In the genomic region with DNA sequence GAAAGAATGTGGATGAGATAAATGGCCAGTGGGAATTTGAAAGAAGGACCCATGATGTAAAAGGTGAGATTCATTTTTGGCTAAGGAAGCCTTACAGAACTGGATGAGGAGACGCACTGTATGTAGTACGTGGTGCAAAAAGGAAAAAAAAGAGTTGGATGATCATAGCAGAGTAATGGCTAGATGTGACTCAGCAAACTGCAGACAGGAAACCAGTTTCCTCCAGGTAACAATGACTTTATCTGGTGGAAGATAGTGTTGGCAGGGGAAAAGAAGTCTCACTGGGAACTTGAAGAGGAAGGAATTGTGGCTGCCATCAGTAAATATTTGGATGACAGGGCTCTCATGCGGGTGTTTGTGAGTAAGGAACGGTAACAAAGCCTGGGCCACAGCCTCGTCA, we compare ENCODE assay signal across 31 cellular contexts.
A peak's percentile ranks its signal among the peaks of the same experiment; 100 is the strongest.
DNase-seq lines count a peak whose midpoint lies in the region; ATAC-seq, FAIRE-seq and TF ChIP-seq lines count a peak whose summit lies in the region.
"Had no signal": no experiment of that assay in that cellular context is flagged by ENCODE, and none has a peak within 500 bp of the region (broad histone marks: within the 10 kb centered on the region; RNA-seq: fewer than 3 reads in every experiment).

No MANE protein-coding gene starts in this region.

- no peaks in the 10 kb centered on the region for H3K36me3 Mint-ChIP-seq in endodermal cell (ENCODE audit: low read depth)
- no peaks in the 10 kb centered on the region for H3K36me3 Mint-ChIP-seq in activated naive CD4-positive, alpha-beta T cell treated with anti-CD3 and anti-CD28 coated beads, Interleukin-2, amount 50 U/mL, for 72 hours
- no peaks in the 10 kb centered on the region for H3K36me3 Mint-ChIP-seq in activated CD8-positive, alpha-beta T cell treated with anti-CD3 and anti-CD28 coated beads for 36 hours (ENCODE audit: low read depth)
- H3K36me3 Mint-ChIP-seq: activated naive CD8-positive, alpha-beta T cell treated with anti-CD3 and anti-CD28 coated beads, Interleukin-2, amount 10 ng/mL, durations not matched to agents 7 days and 5 days; memory B cell; naive B cell; stimulated activated effector memory CD8-positive, alpha-beta T cell treated with anti-CD3 and anti-CD28 coated beads, Interleukin-12 subunit alpha, Interleukin-12 subunit beta, amount 100 ng/mL, for 72 hours had no signal

- no peak overlapping the region for H2AK5ac ChIP-seq in mesendoderm (ENCODE audit: low read length)

- H3K4me1 ChIP-seq in endodermal cell (ENCODE audit: control insufficient read depth, insufficient read depth, low read length) (peaks cover 3% of the 10 kb centered on the region), mesendoderm (ENCODE audit: control insufficient read depth, low read depth, low read length) (no peaks in the 10 kb centered on the region)
- H3K4me1 ChIP-seq: BLaER1 treated with 17β-estradiol and CSF1 and Interleukin-3, amounts not matched to agents 10 nM and 100 nM; gastroesophageal sphincter; suprapubic skin; uterus had no signal

- H3K27me3 Mint-ChIP-seq in endodermal cell (ENCODE audit: insufficient read depth): no peaks in the 10 kb centered on the region
- H3K27me3 Mint-ChIP-seq in activated CD8-positive, alpha-beta T cell treated with anti-CD3 and anti-CD28 coated beads for 36 hours: no peaks in the 10 kb centered on the region
- H3K27me3 Mint-ChIP-seq: memory B cell, naive B cell had no signal

- H3K36me3 ChIP-seq in endodermal cell (ENCODE audit: control insufficient read depth, insufficient read depth, low read length) (no peaks in the 10 kb centered on the region), mesendoderm (ENCODE audit: control insufficient read depth, insufficient read depth, low read length) (no peaks in the 10 kb centered on the region)
- H3K36me3 ChIP-seq: BLaER1 treated with 17β-estradiol and CSF1 and Interleukin-3, amounts not matched to agents 10 nM and 100 nM; esophagus muscularis mucosa; gastroesophageal sphincter; suprapubic skin; uterus had no signal

- CTCF ChIA-PET in activated CD8-positive, alpha-beta T cell treated with anti-CD3 and anti-CD28 coated beads for 36 hours (lab: Charles Lee): no interaction called here

- H3K9ac ChIP-seq in endodermal cell (ENCODE audit: extremely low read depth, low read length, poor library complexity, severe bottlenecking) (no peak overlapping the region), mesendoderm (ENCODE audit: low read length) (no peak overlapping the region)
- H3K9ac ChIP-seq: BLaER1 treated with 17β-estradiol and CSF1 and Interleukin-3, amounts not matched to agents 10 nM and 100 nM had no signal

- no peak overlapping the region for H3K56ac ChIP-seq in mesendoderm (ENCODE audit: low read length)

- H3K27ac ChIP-seq in endodermal cell (ENCODE audit: low read depth, low read length) (peak overlapping the region; percentile 8), mesendoderm (ENCODE audit: low read depth, low read length) (peak overlapping the region; percentile 38)
- H3K27ac ChIP-seq: BLaER1 treated with 17β-estradiol and CSF1 and Interleukin-3, amounts not matched to agents 10 nM and 100 nM; esophagus muscularis mucosa; gastroesophageal sphincter; suprapubic skin; uterus had no signal

- peak; percentile 5 for DNase-seq in NCI-H69 (lab: John Stamatoyannopoulos, UW)
- no peak for DNase-seq in endodermal cell
- DNase-seq in mesendoderm: peak; percentile 60
- DNase-seq in mucosa of gallbladder (ENCODE audit: low spot score): no peak
- DNase-seq in activated naive CD4-positive, alpha-beta T cell treated with anti-CD3 and anti-CD28 coated beads, Interleukin-2, amount 50 U/mL, for 72 hours (ENCODE audit: low spot score in 2 of 2): no peak
- no peak for DNase-seq in activated CD8-positive, alpha-beta T cell treated with anti-CD3 and anti-CD28 coated beads for 36 hours
- no peak for DNase-seq in medulla oblongata (ENCODE audit: extremely low spot score)
- DNase-seq: activated CD4-positive, alpha-beta T cell treated with anti-CD3 and anti-CD28 coated beads, Interleukin-2, amount 50 U/mL, for 4 hours; activated naive CD8-positive, alpha-beta T cell treated with anti-CD3 and anti-CD28 coated beads, Interleukin-2, amount 10 ng/mL, durations not matched to agents 7 days and 5 days; COR-L47; DMS79 treated with DMSO at 0.1 percent for 48 hours; effector CD4-positive, alpha-beta T cell; kidney; naive B cell; NCI-H1105 treated with DMSO at 0.1 percent for 48 hours; NCI-H2029 treated with DMSO at 0.1 percent for 48 hours; occipital lobe; retina; stimulated activated CD4-positive, alpha-beta T cell treated with anti-CD3 and anti-CD28 coated beads, Interleukin-2, amount 100 ng/mL, for 48 hours; T-helper 9 cell; uterus had no signal

- H3K9me3 Mint-ChIP-seq in endodermal cell: peaks cover 24% of the 10 kb centered on the region
- H3K9me3 Mint-ChIP-seq in activated naive CD4-positive, alpha-beta T cell treated with anti-CD3 and anti-CD28 coated beads, Interleukin-2, amount 50 U/mL, for 72 hours: peaks cover 13 to 15% of the 10 kb centered on the region in 2 donors
- peaks cover 3% of the 10 kb centered on the region for H3K9me3 Mint-ChIP-seq in activated CD8-positive, alpha-beta T cell treated with anti-CD3 and anti-CD28 coated beads for 36 hours
- H3K9me3 Mint-ChIP-seq: activated naive CD8-positive, alpha-beta T cell treated with anti-CD3 and anti-CD28 coated beads, Interleukin-2, amount 10 ng/mL, durations not matched to agents 7 days and 5 days had no signal

- H3K9me3 ChIP-seq in endodermal cell (ENCODE audit: control insufficient read depth, low read length): peaks cover 31% of the 10 kb centered on the region
- H3K9me3 ChIP-seq: esophagus muscularis mucosa, suprapubic skin, uterus had no signal

- H3K4me1 Mint-ChIP-seq in endodermal cell: peaks cover 15% of the 10 kb centered on the region
- H3K4me1 Mint-ChIP-seq in activated CD8-positive, alpha-beta T cell treated with anti-CD3 and anti-CD28 coated beads for 36 hours (ENCODE audit: low read depth): no peaks in the 10 kb centered on the region
- H3K4me1 Mint-ChIP-seq: activated naive CD8-positive, alpha-beta T cell treated with anti-CD3 and anti-CD28 coated beads, Interleukin-2, amount 10 ng/mL, durations not matched to agents 7 days and 5 days; memory B cell; naive B cell; stimulated activated effector memory CD8-positive, alpha-beta T cell treated with anti-CD3 and anti-CD28 coated beads, Interleukin-12 subunit alpha, Interleukin-12 subunit beta, amount 100 ng/mL, for 72 hours; WTC11 had no signal

- no peak overlapping the region for H3K18ac ChIP-seq in mesendoderm (ENCODE audit: low read length)

- peak overlapping the region; percentile 88 for H3K27ac Mint-ChIP-seq in endodermal cell
- no peak overlapping the region for H3K27ac Mint-ChIP-seq in activated naive CD4-positive, alpha-beta T cell treated with anti-CD3 and anti-CD28 coated beads, Interleukin-2, amount 50 U/mL, for 72 hours
- no peak overlapping the region for H3K27ac Mint-ChIP-seq in activated CD8-positive, alpha-beta T cell treated with anti-CD3 and anti-CD28 coated beads for 36 hours
- H3K27ac Mint-ChIP-seq: activated naive CD8-positive, alpha-beta T cell treated with anti-CD3 and anti-CD28 coated beads, Interleukin-2, amount 10 ng/mL, durations not matched to agents 7 days and 5 days; memory B cell; stimulated activated effector memory CD8-positive, alpha-beta T cell treated with anti-CD3 and anti-CD28 coated beads, Interleukin-12 subunit alpha, Interleukin-12 subunit beta, amount 100 ng/mL, for 72 hours; WTC11 had no signal

- peak; percentile 90 for FAIRE-seq in G401.6 (lab: Jason Lieb, UNC)
- FAIRE-seq: GM12891, kidney had no signal

- no peak overlapping the region for H3K4me3 ChIP-seq in endodermal cell (ENCODE audit: low read length)
- H3K4me3 ChIP-seq in mesendoderm (ENCODE audit: low read length): no peak overlapping the region
- H3K4me3 ChIP-seq: BLaER1 treated with 17β-estradiol and CSF1 and Interleukin-3, amounts not matched to agents 10 nM and 100 nM; esophagus muscularis mucosa; gastroesophageal sphincter; suprapubic skin; uterus had no signal

- H3K27me3 ChIP-seq in endodermal cell (ENCODE audit: control insufficient read depth, insufficient read depth, low read length, poor library complexity, severe bottlenecking) (no peaks in the 10 kb centered on the region), mesendoderm (ENCODE audit: insufficient read depth, low read length, poor library complexity) (no peaks in the 10 kb centered on the region)
- H3K27me3 ChIP-seq: esophagus muscularis mucosa, gastroesophageal sphincter, suprapubic skin, uterus had no signal

- no peak overlapping the region for H3K4ac ChIP-seq in mesendoderm (ENCODE audit: low read depth, low read length)

- H3K79me1 ChIP-seq in mesendoderm (ENCODE audit: low read length): no peaks in the 10 kb centered on the region

- no peak overlapping the region for H3K4me2 ChIP-seq in mesendoderm (ENCODE audit: low read length)
- H3K4me2 ChIP-seq: BLaER1 treated with 17β-estradiol and CSF1 and Interleukin-3, amounts not matched to agents 10 nM and 100 nM had no signal

- intact Hi-C loops in activated CD8-positive, alpha-beta T cell treated with anti-CD3 and anti-CD28 coated beads for 36 hours (cut with micrococcal nuclease): no loop called here

- no peak overlapping the region for H4K5ac ChIP-seq in mesendoderm (ENCODE audit: low read length)

- no peak overlapping the region for H4K8ac ChIP-seq in mesendoderm (ENCODE audit: low read depth, low read length)

- no peak for ATAC-seq in activated naive CD4-positive, alpha-beta T cell treated with anti-CD3 and anti-CD28 coated beads, Interleukin-2, amount 50 U/mL, for 72 hours
- no peak for ATAC-seq in activated CD8-positive, alpha-beta T cell treated with anti-CD3 and anti-CD28 coated beads for 36 hours
- ATAC-seq: gastroesophageal sphincter; Right ventricle myocardium inferior; stimulated activated effector memory CD8-positive, alpha-beta T cell treated with anti-CD3 and anti-CD28 coated beads, Interleukin-12 subunit alpha, Interleukin-12 subunit beta, amount 100 ng/mL, for 72 hours; WTC11 had no signal

- TF ChIP-seq CTCF in endodermal cell (conservative IDR thresholded peaks at IDR 0.05): no peak
- no peak for TF ChIP-seq CTCF in activated CD8-positive, alpha-beta T cell treated with anti-CD3 and anti-CD28 coated beads for 36 hours (IDR thresholded peaks at IDR 0.05)

- WGBS in endodermal cell (ENCODE audit: insufficient coverage in 1 of 2, insufficient read length in 1 of 2), 2 experiments: 61 to 86% methylated on average over 4 to 5 of the region's 5 CpGs
- whole genome bisulfite sequencing in mesendoderm (ENCODE audit: extremely low coverage, insufficient coverage, low lambda C conversion rate): no CpG with 5 or more reads among the region's 5 CpGs

- POLR2A ChIA-PET in activated CD8-positive, alpha-beta T cell treated with anti-CD3 and anti-CD28 coated beads for 36 hours (lab: Charles Lee): no interaction called here

- no peak overlapping the region for H2BK120ac ChIP-seq in mesendoderm (ENCODE audit: low read depth, low read length)

- H2BK15ac ChIP-seq in mesendoderm (replicated peaks; ENCODE audit: low read depth): no peak overlapping the region

- H2BK5ac ChIP-seq in mesendoderm (ENCODE audit: low read length): peak overlapping the region; percentile 72

- no peak overlapping the region for H3K23ac ChIP-seq in mesendoderm (ENCODE audit: low read length)

- no peak overlapping the region for H3K4me3 Mint-ChIP-seq in endodermal cell
- no peak overlapping the region for H3K4me3 Mint-ChIP-seq in activated CD8-positive, alpha-beta T cell treated with anti-CD3 and anti-CD28 coated beads for 36 hours
- H3K4me3 Mint-ChIP-seq: activated naive CD8-positive, alpha-beta T cell treated with anti-CD3 and anti-CD28 coated beads, Interleukin-2, amount 10 ng/mL, durations not matched to agents 7 days and 5 days; memory B cell; naive B cell; stimulated activated effector memory CD8-positive, alpha-beta T cell treated with anti-CD3 and anti-CD28 coated beads, Interleukin-12 subunit alpha, Interleukin-12 subunit beta, amount 100 ng/mL, for 72 hours; WTC11 had no signal

- H3K79me2 ChIP-seq in mesendoderm (ENCODE audit: control insufficient read depth, insufficient read depth, low read length): no peaks in the 10 kb centered on the region

Comparison
In these comparisons a context has a peak if more than half of its experiments do, and no peak if none do; other contexts are left out.
1. DNase-seq: peak in NCI-H69 (single experiment) and mesendoderm (single experiment); none in endodermal cell (single experiment), mucosa of gallbladder (single experiment), activated naive CD4-positive, alpha-beta T cell treated with anti-CD3 and anti-CD28 coated beads, Interleukin-2, amount 50 U/mL, for 72 hours (0 of 2), activated CD8-positive, alpha-beta T cell treated with anti-CD3 and anti-CD28 coated beads for 36 hours (single experiment) and medulla oblongata (single experiment).